Comparison of ENCODE assay signal across 1 cellular context in the genomic region with DNA sequence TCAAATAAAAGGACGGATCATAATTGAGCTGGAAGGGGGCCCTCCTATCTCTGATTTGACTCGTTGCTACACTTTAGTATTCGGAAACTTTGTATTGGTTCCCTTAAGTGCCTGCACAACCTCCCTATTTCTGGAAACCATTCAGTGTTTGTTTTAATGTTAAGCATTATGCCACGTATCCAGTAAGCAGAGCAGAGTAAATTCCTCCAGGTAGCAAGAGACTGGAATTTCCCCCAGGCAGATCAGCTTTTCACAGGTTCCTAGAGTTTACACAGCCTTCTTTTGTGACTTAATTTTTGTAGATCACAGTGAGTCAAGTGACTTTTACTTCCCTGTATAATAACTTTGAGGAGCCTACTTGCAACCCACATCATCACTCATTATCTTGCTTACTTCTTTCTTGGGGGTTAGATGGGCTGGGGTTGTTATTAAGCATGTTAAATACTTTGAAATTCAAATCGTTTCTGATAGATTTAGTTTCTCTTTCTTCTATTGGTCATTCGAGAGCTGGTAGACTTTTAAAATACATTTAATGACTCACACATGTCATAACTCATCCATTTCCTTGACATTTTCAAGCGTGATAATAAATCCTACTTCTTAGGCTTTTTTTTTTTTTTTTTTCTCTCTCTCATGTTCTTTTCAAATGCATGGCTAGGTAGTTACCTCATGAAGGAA.
TF ChIP-seq lines count a peak whose summit lies in the region.

No MANE protein-coding gene starts in this region.

TF ChIP-seq in GM12878, 131 proteins besides CTCF, POLR2A, EP300 and RAD21 (continued from another document):
- TF ChIP-seq, protein P1, sequence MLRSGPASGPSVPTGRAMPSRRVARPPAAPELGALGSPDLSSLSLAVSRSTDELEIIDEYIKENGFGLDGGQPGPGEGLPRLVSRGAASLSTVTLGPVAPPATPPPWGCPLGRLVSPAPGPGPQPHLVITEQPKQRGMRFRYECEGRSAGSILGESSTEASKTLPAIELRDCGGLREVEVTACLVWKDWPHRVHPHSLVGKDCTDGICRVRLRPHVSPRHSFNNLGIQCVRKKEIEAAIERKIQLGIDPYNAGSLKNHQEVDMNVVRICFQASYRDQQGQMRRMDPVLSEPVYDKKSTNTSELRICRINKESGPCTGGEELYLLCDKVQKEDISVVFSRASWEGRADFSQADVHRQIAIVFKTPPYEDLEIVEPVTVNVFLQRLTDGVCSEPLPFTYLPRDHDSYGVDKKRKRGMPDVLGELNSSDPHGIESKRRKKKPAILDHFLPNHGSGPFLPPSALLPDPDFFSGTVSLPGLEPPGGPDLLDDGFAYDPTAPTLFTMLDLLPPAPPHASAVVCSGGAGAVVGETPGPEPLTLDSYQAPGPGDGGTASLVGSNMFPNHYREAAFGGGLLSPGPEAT (IDR thresholded peaks at IDR 0.05; ENCODE audit: low read depth), result 0 out of 2 replicates have a peak, but pooled peaks have one; percentile 18
- TF ChIP-seq, protein P2, sequence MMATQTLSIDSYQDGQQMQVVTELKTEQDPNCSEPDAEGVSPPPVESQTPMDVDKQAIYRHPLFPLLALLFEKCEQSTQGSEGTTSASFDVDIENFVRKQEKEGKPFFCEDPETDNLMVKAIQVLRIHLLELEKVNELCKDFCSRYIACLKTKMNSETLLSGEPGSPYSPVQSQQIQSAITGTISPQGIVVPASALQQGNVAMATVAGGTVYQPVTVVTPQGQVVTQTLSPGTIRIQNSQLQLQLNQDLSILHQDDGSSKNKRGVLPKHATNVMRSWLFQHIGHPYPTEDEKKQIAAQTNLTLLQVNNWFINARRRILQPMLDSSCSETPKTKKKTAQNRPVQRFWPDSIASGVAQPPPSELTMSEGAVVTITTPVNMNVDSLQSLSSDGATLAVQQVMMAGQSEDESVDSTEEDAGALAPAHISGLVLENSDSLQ (IDR thresholded peaks at IDR 0.05), result peak; percentile 77
- TF ChIP-seq MTA2 (IDR thresholded peaks at IDR 0.05; ENCODE audit: low read depth) (peak; percentile 32; the same call in 1 of the 2 replicates), ZNF384 (IDR thresholded peaks at IDR 0.05; ENCODE audit: borderline replicate concordance, low read depth, low read length) (peak; percentile 44; the same call in 1 of the 2 replicates), IKZF1 (conservative IDR thresholded peaks at IDR 0.05) (0 out of 2 replicates have a peak, but pooled peaks have one; percentile 13)
- TF ChIP-seq, protein P3, sequence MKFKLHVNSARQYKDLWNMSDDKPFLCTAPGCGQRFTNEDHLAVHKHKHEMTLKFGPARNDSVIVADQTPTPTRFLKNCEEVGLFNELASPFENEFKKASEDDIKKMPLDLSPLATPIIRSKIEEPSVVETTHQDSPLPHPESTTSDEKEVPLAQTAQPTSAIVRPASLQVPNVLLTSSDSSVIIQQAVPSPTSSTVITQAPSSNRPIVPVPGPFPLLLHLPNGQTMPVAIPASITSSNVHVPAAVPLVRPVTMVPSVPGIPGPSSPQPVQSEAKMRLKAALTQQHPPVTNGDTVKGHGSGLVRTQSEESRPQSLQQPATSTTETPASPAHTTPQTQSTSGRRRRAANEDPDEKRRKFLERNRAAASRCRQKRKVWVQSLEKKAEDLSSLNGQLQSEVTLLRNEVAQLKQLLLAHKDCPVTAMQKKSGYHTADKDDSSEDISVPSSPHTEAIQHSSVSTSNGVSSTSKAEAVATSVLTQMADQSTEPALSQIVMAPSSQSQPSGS (IDR thresholded peaks at IDR 0.05; ENCODE audit: low read length), result no peak
